ENCODE assay signal across 9 cellular contexts in the genomic region with DNA sequence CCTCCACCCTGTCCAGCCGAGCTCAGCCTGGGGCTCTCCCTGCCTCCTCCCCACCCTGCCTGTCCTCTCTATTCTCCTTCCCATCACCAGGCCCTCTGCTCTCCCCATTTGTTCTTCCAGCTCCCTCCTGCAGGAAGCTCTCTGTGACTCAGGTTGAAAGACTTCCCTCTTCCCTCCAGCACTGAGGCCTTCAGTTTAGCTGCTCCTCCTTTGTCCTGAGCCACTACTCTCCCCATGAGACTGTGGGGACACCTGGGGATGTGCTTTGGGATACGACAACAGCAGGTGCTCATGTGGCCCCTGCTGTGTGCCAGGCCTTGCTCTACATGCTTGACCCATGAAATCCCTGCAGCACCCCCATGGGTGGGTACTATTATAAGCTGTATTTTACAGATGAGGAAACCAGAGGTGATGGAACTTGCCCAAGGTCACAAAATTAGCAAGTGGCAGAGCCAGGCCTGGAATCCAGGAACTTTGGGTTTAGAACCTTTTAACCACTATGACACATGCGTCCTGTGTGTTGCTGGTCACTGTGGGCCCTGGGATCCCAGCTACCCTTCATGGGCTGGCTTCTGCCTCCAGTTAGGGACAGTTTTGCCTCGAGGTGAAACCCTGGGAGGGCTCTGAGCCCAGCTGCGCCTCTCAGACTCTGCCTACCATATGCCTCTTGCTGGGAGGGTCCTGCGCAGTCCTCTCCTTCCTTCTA. TPM values are rescaled to one million over a fixed set of nuclear protein-coding genes. Genes with fewer than 3 reads are reported as not detected.
DNase-seq lines count a peak whose midpoint lies in the region; ATAC-seq and TF ChIP-seq lines count a peak whose summit lies in the region.
"Had no signal": no experiment of that assay in that cellular context is flagged by ENCODE, and none has a peak within 500 bp of the region (broad histone marks: within the 10 kb centered on the region; RNA-seq: fewer than 3 reads in every experiment).

No MANE protein-coding gene starts in this region.

- peak overlapping the region; percentile 24 for H3K9ac ChIP-seq in smooth muscle cell (ENCODE audit: low read depth)

- H3K4me3 ChIP-seq in H7 (ENCODE audit: insufficient read depth, low read depth, low read length) (no peak overlapping the region), SJSA1 (no peak overlapping the region), smooth muscle cell (no peak overlapping the region)
- H3K4me3 ChIP-seq: lower lobe of right lung had no signal

- H3K9me3 ChIP-seq in SJSA1 (replicated peaks), result no peaks in the 10 kb centered on the region
- H3K9me3 ChIP-seq in smooth muscle cell (replicated peaks; ENCODE audit: low read depth), result no peaks in the 10 kb centered on the region
- H3K9me3 ChIP-seq: lower lobe of right lung had no signal

- peaks cover 11% of the 10 kb centered on the region for H3F3A ChIP-seq in smooth muscle cell (ENCODE audit: low read depth)

- H4K20me1 ChIP-seq in smooth muscle cell (ENCODE audit: low read depth), result no peaks in the 10 kb centered on the region

- H3K79me2 ChIP-seq in smooth muscle cell (ENCODE audit: low read depth), result no peaks in the 10 kb centered on the region

- H2AFZ ChIP-seq in smooth muscle cell (ENCODE audit: low read depth), result peak overlapping the region; percentile 10

- peak overlapping the region; percentile 55 for H3K4me2 ChIP-seq in smooth muscle cell

- TF ChIP-seq CTCF in smooth muscle cell (IDR thresholded peaks at IDR 0.05; ENCODE audit: borderline replicate concordance, insufficient read depth, poor library complexity, severe bottlenecking), result no peak

- DNase-seq in H7 (peak; percentile 57), SJSA1 (ENCODE audit: low read depth in 1 of 2, low spot score in 2 of 2) (peak; percentile 84), fibroblast of peridontal ligament (ENCODE audit: extremely low read depth) (peak; percentile 74), smooth muscle cell (lab: John Stamatoyannopoulos, UW; ENCODE audit: unreplicated experiment) (no peak)
- DNase-seq: lower lobe of right lung, NCI-H1092 had no signal

- H3K36me3 ChIP-seq in H7 (replicated peaks; ENCODE audit: control insufficient read depth, insufficient read depth, low read length) (no peaks in the 10 kb centered on the region), SJSA1 (peaks cover 13% of the 10 kb centered on the region), smooth muscle cell (ENCODE audit: low read depth) (no peaks in the 10 kb centered on the region)
- H3K36me3 ChIP-seq: lower lobe of right lung had no signal

- 36% methylated on average over 5 of the region's 6 CpGs for WGBS in smooth muscle cell (ENCODE audit: low lambda C conversion rate)

- H3K4me1 ChIP-seq in SJSA1 (replicated peaks) (peaks cover 90% of the 10 kb centered on the region), smooth muscle cell (ENCODE audit: low read depth) (peaks cover 21% of the 10 kb centered on the region)

- H3K27ac ChIP-seq in SJSA1, result peak overlapping the region; percentile 50
- peak overlapping the region; percentile 86 for H3K27ac ChIP-seq in smooth muscle cell (ENCODE audit: low read depth)
- H3K27ac ChIP-seq: lower lobe of right lung had no signal

- H3K27me3 ChIP-seq in H7 (ENCODE audit: control insufficient read depth, insufficient read depth, low read length) (no peaks in the 10 kb centered on the region), SJSA1 (replicated peaks) (no peaks in the 10 kb centered on the region), smooth muscle cell (ENCODE audit: low read depth) (no peaks in the 10 kb centered on the region)

- no peak for ATAC-seq in HG02588 (IDR thresholded peaks at IDR 0.05; ENCODE audit: unreplicated experiment)
- no peak for ATAC-seq in GM18909 (IDR thresholded peaks at IDR 0.05; ENCODE audit: poor library complexity, unreplicated experiment)
- ATAC-seq in HG02678 (IDR thresholded peaks at IDR 0.05; ENCODE audit: unreplicated experiment), result no peak
- ATAC-seq: lower lobe of right lung had no signal

RNA-seq across cellular contexts. Expression of a gene that starts 5.5 kb away (rescaled TPM):
- not detected in 2 replicates for total RNA-seq in H7 (2014; rRNA removed; shearing (Covaris generic))
- 1.5 and 4.0 TPM in 2 replicates for total RNA-seq in SJSA1 (2014; rRNA removed; shearing (Covaris generic))
- 6.7 and 11.7 TPM in 2 replicates for total RNA-seq in smooth muscle cell
- 5.1 and 6.6 TPM in 2 replicates for polyA plus RNA-seq in smooth muscle cell

RNA-seq across cellular contexts. Expression of a gene that starts 46.8 kb away (rescaled TPM):
- 0.80 and 1.1 TPM in 2 replicates for total RNA-seq in H7 (2014; rRNA removed; shearing (Covaris generic))
- 2.1 and 16.1 TPM in 2 replicates for total RNA-seq in SJSA1 (2014; rRNA removed; shearing (Covaris generic))
- total RNA-seq in smooth muscle cell, result 168 and 214 TPM in 2 replicates
- polyA plus RNA-seq in smooth muscle cell, result 190 and 744 TPM in 2 replicates
